Comparison of ENCODE assay signal across 12 cellular contexts in genomic region chrX:13283512-13283911, GRCh38. TPM values are rescaled to one million over a fixed set of nuclear protein-coding genes. Genes with fewer than 3 reads are reported as not detected.
DNase-seq lines count a peak whose midpoint lies in the region; ATAC-seq and TF ChIP-seq lines count a peak whose summit lies in the region.
"Had no signal": no experiment of that assay in that cellular context is flagged by ENCODE, and none has a peak within 500 bp of the region (broad histone marks: within the 10 kb centered on the region; RNA-seq: fewer than 3 reads in every experiment).

No MANE protein-coding gene starts in this region.

- H3K27me3 ChIP-seq in GM23338 (ENCODE audit: insufficient read depth), result no peaks in the 10 kb centered on the region
- no peaks in the 10 kb centered on the region for H3K27me3 ChIP-seq in NT2/D1 (ENCODE audit: insufficient read depth, insufficient read length)
- no peaks in the 10 kb centered on the region for H3K27me3 ChIP-seq in ectodermal cell (ENCODE audit: control insufficient read depth, insufficient read depth, low read length, poor library complexity, severe bottlenecking)
- no peaks in the 10 kb centered on the region for H3K27me3 ChIP-seq in neutrophil
- no peaks in the 10 kb centered on the region for H3K27me3 ChIP-seq in ascending aorta

- H3K9me3 ChIP-seq in NT2/D1 (ENCODE audit: insufficient read depth, low read length) (peaks cover 55% of the 10 kb centered on the region), ectodermal cell (ENCODE audit: control insufficient read depth, low read length) (no peaks in the 10 kb centered on the region), neutrophil (no peaks in the 10 kb centered on the region), ascending aorta (no peaks in the 10 kb centered on the region)

- no peaks in the 10 kb centered on the region; the same call in 1 of the 2 replicates for H3F3A ChIP-seq in GM23338 (replicated peaks; ENCODE audit: low read depth)

- no peak overlapping the region for H3K4me3 Mint-ChIP-seq in GM23338
- H3K4me3 Mint-ChIP-seq in activated CD4-positive, alpha-beta memory T cell treated with anti-CD3 and anti-CD28 coated beads for 36 hours, result no peak overlapping the region
- H3K4me3 Mint-ChIP-seq: dendritic cell treated with granulocyte-macrophage colony-stimulating factor and Interleukin-4, amounts not matched to agents 40 ng/mL and 50 ng/mL, for 4 days had no signal

- H3K9me3 Mint-ChIP-seq in GM23338, result peaks cover 56% of the 10 kb centered on the region
- peaks cover 8% of the 10 kb centered on the region for H3K9me3 Mint-ChIP-seq in activated CD4-positive, alpha-beta memory T cell treated with anti-CD3 and anti-CD28 coated beads for 36 hours

- H3K9me2 ChIP-seq in GM23338 (ENCODE audit: insufficient read depth), result no peaks in the 10 kb centered on the region

- H3K27ac Mint-ChIP-seq in GM23338, result no peak overlapping the region
- H3K27ac Mint-ChIP-seq in activated CD4-positive, alpha-beta memory T cell treated with anti-CD3 and anti-CD28 coated beads for 36 hours, result no peak overlapping the region
- H3K27ac Mint-ChIP-seq: dendritic cell treated with granulocyte-macrophage colony-stimulating factor and Interleukin-4, amounts not matched to agents 40 ng/mL and 50 ng/mL, for 4 days had no signal

- H3K4me1 ChIP-seq in GM23338 (ENCODE audit: insufficient read depth) (peaks cover 6% of the 10 kb centered on the region), NT2/D1 (ENCODE audit: insufficient read depth, insufficient read length) (no peaks in the 10 kb centered on the region), ectodermal cell (ENCODE audit: control insufficient read depth, insufficient read depth, low read length) (no peaks in the 10 kb centered on the region), neutrophil (ENCODE audit: control insufficient read depth in 1 of 2, insufficient read depth in 1 of 2, low read depth in 1 of 2, low read length in 1 of 2) (peaks cover 11 to 12% of the 10 kb centered on the region in 2 experiments), ascending aorta (no peaks in the 10 kb centered on the region)
- H3K4me1 ChIP-seq: parathyroid adenoma had no signal

- peaks cover 4% of the 10 kb centered on the region for H3K27me3 Mint-ChIP-seq in GM23338 (ENCODE audit: insufficient read depth, low read depth, poor library complexity)
- H3K27me3 Mint-ChIP-seq in activated CD4-positive, alpha-beta memory T cell treated with anti-CD3 and anti-CD28 coated beads for 36 hours, result no peaks in the 10 kb centered on the region
- H3K27me3 Mint-ChIP-seq: dendritic cell treated with granulocyte-macrophage colony-stimulating factor and Interleukin-4, amounts not matched to agents 40 ng/mL and 50 ng/mL, for 4 days had no signal

- no peaks in the 10 kb centered on the region for H4K20me1 ChIP-seq in GM23338 (replicated peaks; ENCODE audit: insufficient read depth)

- no peak overlapping the region for H3K4me2 ChIP-seq in GM23338

- H3K9ac ChIP-seq in NT2/D1 (ENCODE audit: insufficient read length, low read depth), result no peak overlapping the region
- H3K9ac ChIP-seq: parathyroid adenoma had no signal

- 32% methylated on average over 2 of the region's 2 CpGs; no CpG with 5 or more reads in 1 of the 2 experiments for WGBS in ectodermal cell, 2 experiments

- no peaks in the 10 kb centered on the region for H3K79me2 ChIP-seq in GM23338 (replicated peaks; ENCODE audit: insufficient read depth)
- H3K79me2 ChIP-seq: parathyroid adenoma had no signal

- no peak overlapping the region for H2AFZ ChIP-seq in GM23338
- H2AFZ ChIP-seq: parathyroid adenoma had no signal

- H3K4me1 Mint-ChIP-seq in GM23338, result peaks cover 7% of the 10 kb centered on the region
- peaks cover 6% of the 10 kb centered on the region for H3K4me1 Mint-ChIP-seq in activated CD4-positive, alpha-beta memory T cell treated with anti-CD3 and anti-CD28 coated beads for 36 hours (ENCODE audit: low read depth)

- TF ChIP-seq CTCF in GM23338 (conservative IDR thresholded peaks at IDR 0.05; ENCODE audit: low read depth in 2 of 2) (no peak), neutrophil (IDR thresholded peaks at IDR 0.05) (no peak), ascending aorta (IDR thresholded peaks at IDR 0.05) (no peak)

- peak; percentile 31 for DNase-seq in GM23338 (ENCODE audit: low spot score)
- DNase-seq in NT2/D1 (ENCODE audit: low read depth, low spot score), result peak; percentile 33
- no peak for DNase-seq in activated CD4-positive, alpha-beta T cell treated with anti-CD3 and anti-CD28 coated beads, Interleukin-2, amount 50 U/mL, for 4 hours
- DNase-seq in activated CD4-positive, alpha-beta memory T cell treated with anti-CD3 and anti-CD28 coated beads for 36 hours, result no peak
- DNase-seq in NCI-H2171 treated with DMSO at 0.1 percent for 48 hours (lab: John Stamatoyannopoulos, UW), result no peak
- DNase-seq in ascending aorta (ENCODE audit: low spot score in 2 of 2), result no peak
- DNase-seq: DND-41, NCI-H1092 treated with DMSO at 0.1 percent for 48 hours had no signal

- peaks cover 54% of the 10 kb centered on the region for H3K36me3 Mint-ChIP-seq in GM23338 (ENCODE audit: low read depth)
- H3K36me3 Mint-ChIP-seq in activated CD4-positive, alpha-beta memory T cell treated with anti-CD3 and anti-CD28 coated beads for 36 hours, result no peaks in the 10 kb centered on the region

- ATAC-seq in GM23338, result peak; percentile 70

- H3K4me3 ChIP-seq in GM23338 (no peak overlapping the region), NT2/D1 (ENCODE audit: insufficient read length, low read depth) (no peak overlapping the region), ectodermal cell (ENCODE audit: insufficient read depth, low read depth, low read length) (no peak overlapping the region), neutrophil (ENCODE audit: low read depth in 1 of 2, low read length in 1 of 2) (no peak overlapping the region), ascending aorta (no peak overlapping the region)

- intact Hi-C loops in activated CD4-positive, alpha-beta memory T cell treated with anti-CD3 and anti-CD28 coated beads for 36 hours (cut with micrococcal nuclease), result no loop called here
- intact Hi-C loops in ascending aorta (cut with DNase I), result no loop called here

- CTCF ChIA-PET in activated CD4-positive, alpha-beta memory T cell treated with anti-CD3 and anti-CD28 coated beads for 36 hours (lab: Charles Lee), result no interaction called here

- no peaks in the 10 kb centered on the region; the same call in 1 of the 2 replicates for H3K36me3 ChIP-seq in GM23338 (ENCODE audit: insufficient read depth)
- H3K36me3 ChIP-seq in NT2/D1 (ENCODE audit: insufficient read depth, insufficient read length, low read length), result no peaks in the 10 kb centered on the region
- H3K36me3 ChIP-seq in ectodermal cell (ENCODE audit: control insufficient read depth, insufficient read depth, low read length), result no peaks in the 10 kb centered on the region
- no peaks in the 10 kb centered on the region for H3K36me3 ChIP-seq in neutrophil
- H3K36me3 ChIP-seq in ascending aorta, result no peaks in the 10 kb centered on the region

- POLR2A ChIA-PET in activated CD4-positive, alpha-beta memory T cell treated with anti-CD3 and anti-CD28 coated beads for 36 hours (lab: Charles Lee), result no interaction called here

- peak overlapping the region; percentile 88 for H3K27ac ChIP-seq in GM23338 (ENCODE audit: low read depth)
- H3K27ac ChIP-seq in ectodermal cell (ENCODE audit: insufficient read depth, low read depth, low read length, poor library complexity, severe bottlenecking), result peak overlapping the region; percentile 11
- H3K27ac ChIP-seq in neutrophil, result peak overlapping the region; percentile 72
- no peak overlapping the region for H3K27ac ChIP-seq in ascending aorta
- H3K27ac ChIP-seq: parathyroid adenoma had no signal

RNA-seq across cellular contexts. Expression of gene ATXN3L, which starts 36.3 kb away (rescaled TPM):
- not detected in 2 replicates for total RNA-seq in GM23338 (2014; rRNA removed; shearing (Covaris generic))
- polyA plus RNA-seq in GM23338 (2016; fragmentation: Nextera tagmentation; extraction: Ambion mirVana), result not detected in 2 replicates
- polyA plus RNA-seq in ectodermal cell (2013, experiment 1 of 4), result not detected
- not detected for polyA plus RNA-seq in ectodermal cell (2013, experiment 2 of 4)
- not detected for polyA plus RNA-seq in ectodermal cell (2013, experiment 3 of 4)
- not detected for polyA plus RNA-seq in ectodermal cell (2013, experiment 4 of 4)
- total RNA-seq in activated CD4-positive, alpha-beta memory T cell treated with anti-CD3 and anti-CD28 coated beads for 36 hours, result not detected
- not detected for total RNA-seq in ascending aorta

Comparison
In these comparisons a context has a peak if more than half of its experiments do, and no peak if none do; other contexts are left out.
1. DNase-seq: peak in GM23338 (single experiment) and NT2/D1 (single experiment); none in activated CD4-positive, alpha-beta T cell treated with anti-CD3 and anti-CD28 coated beads, Interleukin-2, amount 50 U/mL, for 4 hours (0 of 2), activated CD4-positive, alpha-beta memory T cell treated with anti-CD3 and anti-CD28 coated beads for 36 hours (single experiment), NCI-H2171 treated with DMSO at 0.1 percent for 48 hours (single experiment) and ascending aorta (0 of 2).
2. H3K27ac ChIP-seq: peak in GM23338 (single experiment), ectodermal cell (single experiment) and neutrophil (single experiment); none in ascending aorta (0 of 2).